ENCODE assay signal across 1 cellular context in genomic region chr21:37267269-37268185, GRCh38.
A peak's percentile ranks its signal among the peaks of the same experiment; 100 is the strongest.
TF ChIP-seq lines count a peak whose summit lies in the region.

Gene VPS26C, minus strand, starts transcription at chr21:37267334. Its CDS starts 40 bp downstream, at chr21:37267294.

TF ChIP-seq in HEK293, 187 proteins besides CTCF, POLR2A, EP300 and RAD21 (continued from another document):
- peak; percentile 45 for TF ChIP-seq SETDB1 (IDR thresholded peaks at IDR 0.05; ENCODE audit: insufficient read length, low read length)
- TF ChIP-seq OVOL3 (tag by site-specific recombination; IDR thresholded peaks at IDR 0.05): 0 out of 2 replicates have a peak, but pooled peaks have one; percentile 21
- TF ChIP-seq GFI1B (tag by site-specific recombination; IDR thresholded peaks at IDR 0.05): no peak
- TF ChIP-seq HIC1 (tag by site-specific recombination; IDR thresholded peaks at IDR 0.05): no peak
- peak; percentile 56 for TF ChIP-seq ZIC2 (tag by site-specific recombination; IDR thresholded peaks at IDR 0.05)
- TF ChIP-seq ZNF544 (tag by site-specific recombination; IDR thresholded peaks at IDR 0.05): no peak
- peak; percentile 82; the same call in 1 of the 2 replicates for TF ChIP-seq TRIM28 (IDR thresholded peaks at IDR 0.05; ENCODE audit: borderline replicate concordance, low read length)
- peak; percentile 86 for TF ChIP-seq ZSCAN5A (tag by site-specific recombination; IDR thresholded peaks at IDR 0.05)
- peak; percentile 97 for TF ChIP-seq ZBTB48 (tag by site-specific recombination; IDR thresholded peaks at IDR 0.05)
- no peak for TF ChIP-seq ZNF623 (tag by site-specific recombination; IDR thresholded peaks at IDR 0.05)
- peak; percentile 11; the same call in 1 of the 2 replicates for TF ChIP-seq BCL11A (tag by site-specific recombination; IDR thresholded peaks at IDR 0.05; ENCODE audit: low read depth)
- peak; percentile 98 for TF ChIP-seq ZBTB26 (tag by site-specific recombination; optimal IDR thresholded peaks at IDR 0.05)
- TF ChIP-seq ZNF223 (tag by site-specific recombination; IDR thresholded peaks at IDR 0.05): peak; percentile 90
- peak; percentile 95 for TF ChIP-seq ZNF76 (tag by site-specific recombination; IDR thresholded peaks at IDR 0.05; ENCODE audit: borderline replicate concordance, low read depth)
